1 cellular context compared by ENCODE assay signal in genomic region chr3:129016725-129017530, GRCh38.
TF ChIP-seq lines count a peak whose summit lies in the region.

No MANE protein-coding gene starts in this region.

TF ChIP-seq in H1, 55 proteins besides CTCF, POLR2A, EP300 and RAD21 (continued from another document):
- TF ChIP-seq TEAD4 (IDR thresholded peaks at IDR 0.05; ENCODE audit: low read depth, low read length) (no peak), ASH2L (IDR thresholded peaks at IDR 0.05; ENCODE audit: low read length) (no peak), BRCA1 (IDR thresholded peaks at IDR 0.05; ENCODE audit: low read depth, low read length) (no peak), RNF2 (IDR thresholded peaks at IDR 0.05; ENCODE audit: borderline replicate concordance, low read depth, low read length, missing control alignments, poor library complexity, severe bottlenecking) (no peak), SAP30 (IDR thresholded peaks at IDR 0.05; ENCODE audit: insufficient read depth, insufficient replicate concordance, low read length) (no peak), TBP (IDR thresholded peaks at IDR 0.05; ENCODE audit: low read depth, low read length) (no peak), CTBP2 (IDR thresholded peaks at IDR 0.05; ENCODE audit: borderline replicate concordance, insufficient read depth, insufficient read length, low read length) (no peak), SRF (IDR thresholded peaks at IDR 0.05; ENCODE audit: low read depth, low read length) (no peak), KDM5A (IDR thresholded peaks at IDR 0.05; ENCODE audit: low read length) (no peak), CBX8 (IDR thresholded peaks at IDR 0.05; ENCODE audit: borderline replicate concordance, low read depth, low read length) (no peak), PHF8 (conservative IDR thresholded peaks at IDR 0.05; ENCODE audit: low read depth, low read length) (no peak)
